Comparison of ENCODE assay signal across 21 cellular contexts in genomic region chr12:88663001-88663400, GRCh38.
"Had no signal": no experiment of that assay in that cellular context is flagged by ENCODE, and none has a peak within 500 bp of the region (broad histone marks: within the 10 kb centered on the region; RNA-seq: fewer than 3 reads in every experiment).

No MANE protein-coding gene starts in this region.

- ATAC-seq: activated T-helper 17 cell treated with anti-CD3 and anti-CD28 coated beads, Interleukin-2, amount 50 U/mL, for 72 hours; esophagus mucosa; heart left ventricle; left lobe of liver; natural killer cell; psoas muscle; right cardiac atrium; WTC11 had no signal

- H3K4me3 ChIP-seq: adrenal gland, heart left ventricle, ovary, psoas muscle, thoracic aorta, vagina had no signal

- H3K27ac ChIP-seq: adrenal gland, ovary, psoas muscle, thoracic aorta, vagina had no signal

- FAIRE-seq: astrocyte, endometrium, kidney had no signal

- H3K9me3 ChIP-seq: adrenal gland, ovary, psoas muscle, thoracic aorta, vagina had no signal

- H3K4me1 ChIP-seq: adrenal gland, psoas muscle had no signal

- H3K36me3 ChIP-seq: adrenal gland, heart left ventricle, ovary, thoracic aorta, vagina had no signal

- H3K27me3 ChIP-seq: adrenal gland, heart left ventricle, ovary, vagina had no signal

- DNase-seq: activated T-cell treated with anti-CD3 and anti-CD28 coated beads, Interleukin-2, amount 50 U/mL, for 1 hour; adrenal gland; cerebellar nuclear complex; cortex of kidney; heart left ventricle; kidney; natural killer cell; ovary; psoas muscle; right cardiac atrium; stimulated activated CD4-positive, alpha-beta T cell treated with anti-CD3 and anti-CD28 coated beads, Interleukin-4, amount 100 ng/mL, for 24 hours; stimulated activated naive CD4-positive, alpha-beta T cell treated with Interleukin-2 at 50 U/mL for 16 hours; T1000 had no signal
